In genomic region chr11:95584589-95584988, GRCh38 we compare ENCODE assay signal across 15 cellular contexts.
A peak's percentile ranks its signal among the peaks of the same experiment; 100 is the strongest.
DNase-seq lines count a peak whose midpoint lies in the region; ATAC-seq and TF ChIP-seq lines count a peak whose summit lies in the region.
"Had no signal": no experiment of that assay in that cellular context is flagged by ENCODE, and none has a peak within 500 bp of the region (broad histone marks: within the 10 kb centered on the region; RNA-seq: fewer than 3 reads in every experiment).

No MANE protein-coding gene starts in this region.

- H3K36me3 ChIP-seq in H7 (replicated peaks; ENCODE audit: control insufficient read depth, insufficient read depth, low read length) = no peaks in the 10 kb centered on the region

- no peaks in the 10 kb centered on the region for H3K27me3 Mint-ChIP-seq in nephron progenitor cell (ENCODE audit: low read depth, poor library complexity)

- TF ChIP-seq CTCF in nephron progenitor cell (IDR thresholded peaks at IDR 0.05) = no peak

- H3K9me3 Mint-ChIP-seq in nephron progenitor cell = peaks cover 5% of the 10 kb centered on the region

- DNase-seq in NCI-H1436 (lab: John Stamatoyannopoulos, UW) = peak; percentile 2
- no peak for DNase-seq in NCI-H1436 treated with DMSO at 0.1 percent for 48 hours (lab: John Stamatoyannopoulos, UW)
- peak; percentile 6 for DNase-seq in germinal center (ENCODE audit: low spot score)
- no peak for DNase-seq in H7
- no peak for DNase-seq in activated naive CD4-positive, alpha-beta T cell (lab: John Stamatoyannopoulos, UW)
- no peak for DNase-seq in nephron progenitor cell
- DNase-seq: activated CD4-positive, alpha-beta T cell treated with anti-CD3 and anti-CD28 coated beads for 4 hours; DMS 273 treated with DMSO at 0.1 percent for 48 hours; foreskin melanocyte; Karpas-422; NCI-H510A treated with DMSO at 0.1 percent for 48 hours had no signal

- H3K27me3 ChIP-seq in H7 (ENCODE audit: control insufficient read depth, insufficient read depth, low read length) = no peaks in the 10 kb centered on the region

- no peaks in the 10 kb centered on the region for H3K36me3 Mint-ChIP-seq in nephron progenitor cell (ENCODE audit: low read depth)

- ATAC-seq in GM21447 (IDR thresholded peaks at IDR 0.05; ENCODE audit: unreplicated experiment) (peak; percentile 90), HG03521 (IDR thresholded peaks at IDR 0.05; ENCODE audit: unreplicated experiment) (peak; percentile 80)
- ATAC-seq: SK-N-SH treated with all-trans-retinoic acid at 6 μM for 48 hours had no signal

- no peak overlapping the region for H3K27ac Mint-ChIP-seq in nephron progenitor cell

- no peak overlapping the region for H3K4me3 Mint-ChIP-seq in nephron progenitor cell
- H3K4me3 Mint-ChIP-seq: neural crest cell had no signal

- H3K4me1 Mint-ChIP-seq in nephron progenitor cell = peaks cover 5% of the 10 kb centered on the region

- H3K4me3 ChIP-seq in H7 (ENCODE audit: insufficient read depth, low read depth, low read length) = no peak overlapping the region

Comparison
In these comparisons a context has a peak if more than half of its experiments do, and no peak if none do; other contexts are left out.
1. DNase-seq: peak in NCI-H1436 (single experiment) and germinal center (single experiment); none in NCI-H1436 treated with DMSO at 0.1 percent for 48 hours (single experiment), H7 (single experiment), activated naive CD4-positive, alpha-beta T cell (0 of 4) and nephron progenitor cell (single experiment).